1 cellular context compared by ENCODE assay signal in genomic region chr6:119325559-119326240, GRCh38.
A peak's percentile ranks its signal among the peaks of the same experiment; 100 is the strongest.
TF ChIP-seq lines count a peak whose summit lies in the region.

No MANE protein-coding gene starts in this region.

TF ChIP-seq in HepG2, 621 proteins besides CTCF, POLR2A, EP300 and RAD21 (continued from another document and continues in another):
- TF ChIP-seq ZNF800 (CRISPR knock-in tag; IDR thresholded peaks at IDR 0.05) (no peak), KLF12 (CRISPR knock-in tag; IDR thresholded peaks at IDR 0.05; ENCODE audit: borderline replicate concordance) (0 out of 2 replicates have a peak, but pooled peaks have one; percentile 20), ARHGAP35 (CRISPR knock-in tag; IDR thresholded peaks at IDR 0.05; ENCODE audit: borderline replicate concordance) (no peak), ZNF782 (CRISPR knock-in tag; IDR thresholded peaks at IDR 0.05; ENCODE audit: borderline replicate concordance) (no peak), U2AF2 (IDR thresholded peaks at IDR 0.05; ENCODE audit: low read depth, low read length) (no peak), CENPX (CRISPR knock-in tag; IDR thresholded peaks at IDR 0.05) (no peak), NFYB (CRISPR knock-in tag; IDR thresholded peaks at IDR 0.05) (no peak), PBX2 (CRISPR knock-in tag; IDR thresholded peaks at IDR 0.05) (0 out of 2 replicates have a peak, but pooled peaks have one; percentile 29), ZNF232 (CRISPR knock-in tag; IDR thresholded peaks at IDR 0.05; ENCODE audit: borderline replicate concordance) (no peak), BCL6 (CRISPR knock-in tag; IDR thresholded peaks at IDR 0.05) (0 out of 2 replicates have a peak, but pooled peaks have one; percentile 26), BHLHE40 (IDR thresholded peaks at IDR 0.05; ENCODE audit: low read length) (no peak), DDIT3 (CRISPR knock-in tag; IDR thresholded peaks at IDR 0.05) (no peak), PAX8 (CRISPR knock-in tag; IDR thresholded peaks at IDR 0.05; ENCODE audit: borderline replicate concordance) (no peak), TBX3 (IDR thresholded peaks at IDR 0.05; ENCODE audit: borderline replicate concordance) (no peak), HMG20A (CRISPR knock-in tag; IDR thresholded peaks at IDR 0.05; ENCODE audit: borderline replicate concordance) (peak; percentile 40; the same call in 1 of the 2 replicates), ZGPAT (CRISPR knock-in tag; IDR thresholded peaks at IDR 0.05) (no peak), ZSCAN29 (CRISPR knock-in tag; conservative IDR thresholded peaks at IDR 0.05) (0 out of 2 replicates have a peak, but pooled peaks have one; percentile 50), AFF4 (CRISPR knock-in tag; IDR thresholded peaks at IDR 0.05) (no peak), ZNF746 (CRISPR knock-in tag; IDR thresholded peaks at IDR 0.05) (no peak), ZSCAN20 (CRISPR knock-in tag; IDR thresholded peaks at IDR 0.05; ENCODE audit: borderline replicate concordance) (no peak), GFI1 (CRISPR knock-in tag; IDR thresholded peaks at IDR 0.05; ENCODE audit: borderline replicate concordance) (peak; percentile 90), ZBTB7A (CRISPR knock-in tag; IDR thresholded peaks at IDR 0.05) (no peak), NR3C1 (CRISPR knock-in tag; IDR thresholded peaks at IDR 0.05) (no peak), HMG20B (CRISPR knock-in tag; conservative IDR thresholded peaks at IDR 0.05) (no peak; the same call in 1 of the 2 replicates), SP140L (CRISPR knock-in tag; IDR thresholded peaks at IDR 0.05; ENCODE audit: borderline replicate concordance) (no peak), ZSCAN25 (CRISPR knock-in tag; IDR thresholded peaks at IDR 0.05) (no peak), ZNF234 (CRISPR knock-in tag; conservative IDR thresholded peaks at IDR 0.05) (no peak), ZBTB20 (CRISPR knock-in tag; IDR thresholded peaks at IDR 0.05; ENCODE audit: borderline replicate concordance, low read depth) (no peak), CC2D1A (CRISPR knock-in tag; IDR thresholded peaks at IDR 0.05) (no peak), ZBTB38 (CRISPR knock-in tag; IDR thresholded peaks at IDR 0.05) (no peak), RBM22 (optimal IDR thresholded peaks at IDR 0.05; ENCODE audit: low read length) (peak; percentile 52), RFX1 (IDR thresholded peaks at IDR 0.05) (peak; percentile 17; the same call in 1 of the 2 replicates), CEBPG (CRISPR knock-in tag; IDR thresholded peaks at IDR 0.05) (no peak), FOSL1 (CRISPR knock-in tag; IDR thresholded peaks at IDR 0.05; ENCODE audit: borderline replicate concordance) (no peak), REPIN1 (CRISPR knock-in tag; IDR thresholded peaks at IDR 0.05; ENCODE audit: borderline replicate concordance, low read depth) (no peak), SKI (IDR thresholded peaks at IDR 0.05; ENCODE audit: partially characterized antibody) (no peak), AHDC1 (CRISPR knock-in tag; IDR thresholded peaks at IDR 0.05; ENCODE audit: borderline replicate concordance) (0 out of 2 replicates have a peak, but pooled peaks have one; percentile 16), CREB1 (IDR thresholded peaks at IDR 0.05) (no peak), CREB1 (CRISPR knock-in tag; IDR thresholded peaks at IDR 0.05) (0 out of 2 replicates have a peak, but pooled peaks have one; percentile 8), MAF1 (CRISPR knock-in tag; IDR thresholded peaks at IDR 0.05; ENCODE audit: borderline replicate concordance) (no peak), ZNF17 (CRISPR knock-in tag; IDR thresholded peaks at IDR 0.05) (no peak), ZNF549 (CRISPR knock-in tag; IDR thresholded peaks at IDR 0.05) (no peak)
- TF ChIP-seq, protein P1, sequence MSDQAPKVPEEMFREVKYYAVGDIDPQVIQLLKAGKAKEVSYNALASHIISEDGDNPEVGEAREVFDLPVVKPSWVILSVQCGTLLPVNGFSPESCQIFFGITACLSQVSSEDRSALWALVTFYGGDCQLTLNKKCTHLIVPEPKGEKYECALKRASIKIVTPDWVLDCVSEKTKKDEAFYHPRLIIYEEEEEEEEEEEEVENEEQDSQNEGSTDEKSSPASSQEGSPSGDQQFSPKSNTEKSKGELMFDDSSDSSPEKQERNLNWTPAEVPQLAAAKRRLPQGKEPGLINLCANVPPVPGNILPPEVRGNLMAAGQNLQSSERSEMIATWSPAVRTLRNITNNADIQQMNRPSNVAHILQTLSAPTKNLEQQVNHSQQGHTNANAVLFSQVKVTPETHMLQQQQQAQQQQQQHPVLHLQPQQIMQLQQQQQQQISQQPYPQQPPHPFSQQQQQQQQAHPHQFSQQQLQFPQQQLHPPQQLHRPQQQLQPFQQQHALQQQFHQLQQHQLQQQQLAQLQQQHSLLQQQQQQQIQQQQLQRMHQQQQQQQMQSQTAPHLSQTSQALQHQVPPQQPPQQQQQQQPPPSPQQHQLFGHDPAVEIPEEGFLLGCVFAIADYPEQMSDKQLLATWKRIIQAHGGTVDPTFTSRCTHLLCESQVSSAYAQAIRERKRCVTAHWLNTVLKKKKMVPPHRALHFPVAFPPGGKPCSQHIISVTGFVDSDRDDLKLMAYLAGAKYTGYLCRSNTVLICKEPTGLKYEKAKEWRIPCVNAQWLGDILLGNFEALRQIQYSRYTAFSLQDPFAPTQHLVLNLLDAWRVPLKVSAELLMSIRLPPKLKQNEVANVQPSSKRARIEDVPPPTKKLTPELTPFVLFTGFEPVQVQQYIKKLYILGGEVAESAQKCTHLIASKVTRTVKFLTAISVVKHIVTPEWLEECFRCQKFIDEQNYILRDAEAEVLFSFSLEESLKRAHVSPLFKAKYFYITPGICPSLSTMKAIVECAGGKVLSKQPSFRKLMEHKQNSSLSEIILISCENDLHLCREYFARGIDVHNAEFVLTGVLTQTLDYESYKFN (CRISPR knock-in tag; conservative IDR thresholded peaks at IDR 0.05): 0 out of 2 replicates have a peak, but pooled peaks have one; percentile 23
- TF ChIP-seq, protein P2, sequence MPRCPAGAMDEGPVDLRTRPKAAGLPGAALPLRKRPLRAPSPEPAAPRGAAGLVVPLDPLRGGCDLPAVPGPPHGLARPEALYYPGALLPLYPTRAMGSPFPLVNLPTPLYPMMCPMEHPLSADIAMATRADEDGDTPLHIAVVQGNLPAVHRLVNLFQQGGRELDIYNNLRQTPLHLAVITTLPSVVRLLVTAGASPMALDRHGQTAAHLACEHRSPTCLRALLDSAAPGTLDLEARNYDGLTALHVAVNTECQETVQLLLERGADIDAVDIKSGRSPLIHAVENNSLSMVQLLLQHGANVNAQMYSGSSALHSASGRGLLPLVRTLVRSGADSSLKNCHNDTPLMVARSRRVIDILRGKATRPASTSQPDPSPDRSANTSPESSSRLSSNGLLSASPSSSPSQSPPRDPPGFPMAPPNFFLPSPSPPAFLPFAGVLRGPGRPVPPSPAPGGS (CRISPR knock-in tag; IDR thresholded peaks at IDR 0.05): no peak
- TF ChIP-seq, protein P3, sequence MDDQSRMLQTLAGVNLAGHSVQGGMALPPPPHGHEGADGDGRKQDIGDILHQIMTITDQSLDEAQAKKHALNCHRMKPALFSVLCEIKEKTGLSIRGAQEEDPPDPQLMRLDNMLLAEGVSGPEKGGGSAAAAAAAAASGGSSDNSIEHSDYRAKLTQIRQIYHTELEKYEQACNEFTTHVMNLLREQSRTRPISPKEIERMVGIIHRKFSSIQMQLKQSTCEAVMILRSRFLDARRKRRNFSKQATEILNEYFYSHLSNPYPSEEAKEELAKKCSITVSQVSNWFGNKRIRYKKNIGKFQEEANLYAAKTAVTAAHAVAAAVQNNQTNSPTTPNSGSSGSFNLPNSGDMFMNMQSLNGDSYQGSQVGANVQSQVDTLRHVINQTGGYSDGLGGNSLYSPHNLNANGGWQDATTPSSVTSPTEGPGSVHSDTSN (CRISPR knock-in tag; IDR thresholded peaks at IDR 0.05; ENCODE audit: borderline replicate concordance): no peak
